ENCODE assay signal across 9 cellular contexts in genomic region chr15:96340348-96340610, GRCh38. TPM values are rescaled to one million over a fixed set of nuclear protein-coding genes. Genes with fewer than 3 reads are reported as not detected.
DNase-seq lines count a peak whose midpoint lies in the region; ATAC-seq and TF ChIP-seq lines count a peak whose summit lies in the region.
"Had no signal": no experiment of that assay in that cellular context is flagged by ENCODE, and none has a peak within 500 bp of the region (broad histone marks: within the 10 kb centered on the region; RNA-seq: fewer than 3 reads in every experiment).

No MANE protein-coding gene starts in this region.

- no peak for TF ChIP-seq EP300 in ovary (IDR thresholded peaks at IDR 0.05)

- intact Hi-C loops in esophagus squamous epithelium (cut with DNase I) = loop anchor here (10.0 kb wide), 1 partner anchor 1075 kb away; no protein-coding TSS in a partner anchor
- intact Hi-C loops in ovary (cut with DNase I) = loop anchor here (5.0 to 10.0 kb wide), 6 partner anchors 465 to 1975 kb away; no protein-coding TSS in a partner anchor

- no peak for TF ChIP-seq POLR2A in esophagus squamous epithelium (IDR thresholded peaks at IDR 0.05)
- no peak for TF ChIP-seq POLR2A in ovary (IDR thresholded peaks at IDR 0.05)

- H3K27me3 ChIP-seq in esophagus squamous epithelium (peaks cover 0 to 46% (median 0%) of the 10 kb centered on the region in 4 donors), ovary (no peaks in the 10 kb centered on the region)

- TF ChIP-seq CTCF in AG09309 (IDR thresholded peaks at IDR 0.05; ENCODE audit: control insufficient read depth, insufficient read depth, low read depth, low read length, missing control alignments) (no peak), esophagus squamous epithelium (IDR thresholded peaks at IDR 0.05) (no peak), ovary (IDR thresholded peaks at IDR 0.05) (no peak), omental fat pad (IDR thresholded peaks at IDR 0.05) (no peak)

- peaks cover 0 to 73% (median 0%) of the 10 kb centered on the region in 3 donors for H3K4me1 ChIP-seq in esophagus squamous epithelium
- H3K4me1 ChIP-seq in ovary (ENCODE audit: insufficient read depth) = peaks cover 7% of the 10 kb centered on the region

- no peak for ATAC-seq in omental fat pad (ENCODE audit: low FRiP score)

- H3K27ac ChIP-seq in esophagus squamous epithelium (peak overlapping the region; percentile 87 to 97 (median 94)), ovary (peak overlapping the region; percentile 98 to 99)

- WGBS in esophagus squamous epithelium, 2 donors = 1 to 6% methylated on average over 11 of the region's 11 CpGs
- 0 to 1% (median 0%) methylated on average over 11 of the region's 11 CpGs for WGBS in ovary, 3 donors

- DNase-seq in AG09309 (ENCODE audit: low read depth) (no peak), esophagus squamous epithelium (lab: John Stamatoyannopoulos, UW) (no peak), ovary (no peak), omental fat pad (ENCODE audit: low spot score) (no peak), KG1 (lab: John Stamatoyannopoulos, UW) (no peak), NCI-H1105 treated with DMSO at 0.1 percent for 48 hours (lab: John Stamatoyannopoulos, UW) (no peak)
- no peak for DNase-seq in activated CD4-positive, alpha-beta T cell treated with anti-CD3 and anti-CD28 coated beads for 1 hour
- DNase-seq: activated effector memory CD4-positive, alpha-beta T cell treated with Interleukin-2 at 50 U/mL for 16 hours had no signal

- H3K9me3 ChIP-seq in esophagus squamous epithelium (no peaks in the 10 kb centered on the region), ovary (no peaks in the 10 kb centered on the region)

- H3K36me3 ChIP-seq in esophagus squamous epithelium (peaks cover 0 to 9% (median 0%) of the 10 kb centered on the region in 3 donors), ovary (peaks cover 4% of the 10 kb centered on the region)

- H3K4me3 ChIP-seq in AG09309 (ENCODE audit: control insufficient read depth, low read depth, low read length) = peak overlapping the region; percentile 61
- peak overlapping the region; percentile 72 to 92 (median 78) for H3K4me3 ChIP-seq in esophagus squamous epithelium
- peak overlapping the region; percentile 46 for H3K4me3 ChIP-seq in ovary

TF ChIP-seq in PFSK-1, 5 proteins besides CTCF, POLR2A, EP300 and RAD21:
- TF ChIP-seq POLR2AphosphoS5 (IDR thresholded peaks at IDR 0.05; ENCODE audit: low read depth, low read length) (no peak), TAF1 (IDR thresholded peaks at IDR 0.05; ENCODE audit: borderline replicate concordance, insufficient read depth, low read length) (0 out of 2 replicates have a peak, but pooled peaks have one; percentile 9), SIN3A (IDR thresholded peaks at IDR 0.05; ENCODE audit: borderline replicate concordance, insufficient read depth, low read length) (no peak), REST (IDR thresholded peaks at IDR 0.05; ENCODE audit: insufficient read depth in 1 of 2, low read depth in 2 of 2, low read length in 2 of 2) (no peak), FOXP2 (optimal IDR thresholded peaks at IDR 0.05; ENCODE audit: borderline replicate concordance, extremely low read depth, extremely low read length, insufficient read depth) (no peak)
TF ChIP-seq in PFSK-1: peak in this region for 1.

RNA-seq across cellular contexts. Expression of gene NR2F2, which starts 9.8 kb away (rescaled TPM):
- polyA plus RNA-seq in PFSK-1 (2012; ENCODE audit: insufficient read length, low read depth) = 63.0 TPM
- total RNA-seq in esophagus squamous epithelium (10 to 100 TPM in 1 of 4 donors, 1 to 10 TPM in 3; 3.7 to 15.6 (median 6.4) TPM), ovary (100 to 1,000 TPM in 6 of 7 donors, 10 to 100 TPM in 1; 68.6 to 424 (median 343) TPM), omental fat pad (10 to 100 TPM in 3 of 4 donors, 1 to 10 TPM in 1; 8.9 to 41.8 (median 20.1) TPM)
- polyA plus RNA-seq in ovary = 100 to 1,000 TPM; 230 to 392 TPM
